In genomic region chr16:12871784-12872183, GRCh38 we compare ENCODE assay signal across 32 cellular contexts. TPM values are rescaled to one million over a fixed set of nuclear protein-coding genes. Genes with fewer than 3 reads are reported as not detected.
"Had no signal": no experiment of that assay in that cellular context is flagged by ENCODE, and none has a peak within 500 bp of the region (broad histone marks: within the 10 kb centered on the region; RNA-seq: fewer than 3 reads in every experiment).

No MANE protein-coding gene starts in this region.

- H3K36me3 Mint-ChIP-seq: activated CD8-positive, alpha-beta memory T cell treated with anti-CD3 and anti-CD28 coated beads, Interleukin-2, amount 10 ng/mL, durations not matched to agents 7 days and 5 days; activated naive CD4-positive, alpha-beta T cell treated with anti-CD3 and anti-CD28 coated beads, Interleukin-2, amount 50 U/mL, for 72 hours; mesothelial cell of epicardium; naive thymus-derived CD4-positive, alpha-beta T cell; stimulated activated effector memory CD8-positive, alpha-beta T cell treated with anti-CD3 and anti-CD28 coated beads, Interleukin-12 subunit alpha, Interleukin-12 subunit beta, amount 100 ng/mL, for 72 hours had no signal

- H3K36me3 ChIP-seq: gastrocnemius medialis, pancreas, prostate gland, sigmoid colon, suprapubic skin, tibial artery had no signal

- H3K9me3 ChIP-seq: gastrocnemius medialis, pancreas, prostate gland, sigmoid colon, suprapubic skin, tibial artery had no signal

- H2AFZ ChIP-seq: hepatocyte had no signal

- H3K4me3 Mint-ChIP-seq: activated CD4-positive, alpha-beta T cell treated with anti-CD3 and anti-CD28 coated beads for 36 hours; activated CD8-positive, alpha-beta memory T cell treated with anti-CD3 and anti-CD28 coated beads, Interleukin-2, amount 10 ng/mL, durations not matched to agents 7 days and 5 days; activated CD8-positive, alpha-beta T cell treated with anti-CD3 and anti-CD28 coated beads, Interleukin-2, amount 10 ng/mL, durations not matched to agents 7 days and 5 days; activated T-cell treated with anti-CD3 and anti-CD28 coated beads, Interleukin-2, amount 50 U/mL, for 72 hours; mesothelial cell of epicardium; naive thymus-derived CD4-positive, alpha-beta T cell; stimulated activated effector memory CD8-positive, alpha-beta T cell treated with anti-CD3 and anti-CD28 coated beads, Interleukin-12 subunit alpha, Interleukin-12 subunit beta, amount 100 ng/mL, for 72 hours; T-helper 2 cell treated with Interferon-gamma antibody and Interleukin-4, amounts not matched to agents 5 μg/mL and 100 μg/mL, for 36 hours had no signal

- H3K4me2 ChIP-seq: hepatocyte had no signal

- H3K27ac ChIP-seq: gastrocnemius medialis, hepatocyte, pancreas, prostate gland, sigmoid colon, suprapubic skin, tibial artery had no signal

- H3K9me3 Mint-ChIP-seq: activated naive CD4-positive, alpha-beta T cell treated with anti-CD3 and anti-CD28 coated beads, Interleukin-2, amount 50 U/mL, for 72 hours; stimulated activated effector memory CD8-positive, alpha-beta T cell treated with anti-CD3 and anti-CD28 coated beads, Interleukin-12 subunit alpha, Interleukin-12 subunit beta, amount 100 ng/mL, for 72 hours; T-helper 2 cell treated with Interferon-gamma antibody and Interleukin-4, amounts not matched to agents 5 μg/mL and 100 μg/mL, for 36 hours had no signal

- H3K4me1 Mint-ChIP-seq: activated CD4-positive, alpha-beta T cell treated with anti-CD3 and anti-CD28 coated beads for 36 hours; activated CD8-positive, alpha-beta memory T cell treated with anti-CD3 and anti-CD28 coated beads, Interleukin-2, amount 10 ng/mL, durations not matched to agents 7 days and 5 days; mesothelial cell of epicardium; stimulated activated effector memory CD8-positive, alpha-beta T cell treated with anti-CD3 and anti-CD28 coated beads, Interleukin-12 subunit alpha, Interleukin-12 subunit beta, amount 100 ng/mL, for 72 hours had no signal

- ATAC-seq: activated CD4-positive, alpha-beta T cell treated with anti-CD3 and anti-CD28 coated beads for 36 hours; activated CD8-positive, alpha-beta memory T cell treated with anti-CD3 and anti-CD28 coated beads, Interleukin-2, amount 10 ng/mL, durations not matched to agents 7 days and 5 days; activated CD8-positive, alpha-beta T cell treated with anti-CD3 and anti-CD28 coated beads, Interleukin-2, amount 10 ng/mL, durations not matched to agents 7 days and 5 days; activated naive CD4-positive, alpha-beta T cell treated with anti-CD3 and anti-CD28 coated beads, Interleukin-2, amount 50 U/mL, for 72 hours; activated T-cell treated with anti-CD3 and anti-CD28 coated beads, Interleukin-2, amount 50 U/mL, for 72 hours; gastrocnemius medialis; left ventricle myocardium superior; naive thymus-derived CD4-positive, alpha-beta T cell; pancreas; stimulated activated effector memory CD8-positive, alpha-beta T cell treated with anti-CD3 and anti-CD28 coated beads, Interleukin-12 subunit alpha, Interleukin-12 subunit beta, amount 100 ng/mL, for 72 hours had no signal

- H3K27me3 Mint-ChIP-seq: activated CD8-positive, alpha-beta memory T cell treated with anti-CD3 and anti-CD28 coated beads, Interleukin-2, amount 10 ng/mL, durations not matched to agents 7 days and 5 days had no signal

- H3K79me2 ChIP-seq: hepatocyte had no signal

- H3K4me3 ChIP-seq: gastrocnemius medialis, hepatocyte, pancreas, prostate gland, sigmoid colon, suprapubic skin, tibial artery had no signal

- H3K4me1 ChIP-seq: gastrocnemius medialis, pancreas, prostate gland, sigmoid colon, suprapubic skin, tibial artery had no signal

- DNase-seq: activated CD4-positive, alpha-beta T cell treated with anti-CD3 and anti-CD28 coated beads for 36 hours; activated CD4-positive, CD25-positive, alpha-beta regulatory T cell; activated CD8-positive, alpha-beta memory T cell treated with anti-CD3 and anti-CD28 coated beads, Interleukin-2, amount 10 ng/mL, durations not matched to agents 7 days and 5 days; activated CD8-positive, alpha-beta T cell treated with anti-CD3 and anti-CD28 coated beads, Interleukin-2, amount 10 ng/mL, durations not matched to agents 7 days and 5 days; activated naive CD4-positive, alpha-beta T cell; activated T-cell treated with anti-CD3 and anti-CD28 coated beads for 4 hours; activated T-cell treated with anti-CD3 and anti-CD28 coated beads, Interleukin-2, amount 50 U/mL, for 72 hours; anterior cingulate cortex; effector CD8-positive, alpha-beta T cell; erythroblast; gastrocnemius medialis; glutamatergic neuron; islet precursor cell; left ventricle myocardium superior; naive thymus-derived CD4-positive, alpha-beta T cell; nucleus accumbens; pancreas; retina; sigmoid colon; small intestine; stimulated activated CD4-positive, alpha-beta T cell treated with anti-CD3 and anti-CD28 coated beads, Interleukin-4, amount 100 ng/mL, for 24 hours; T-helper 1 cell; tibial artery had no signal

- H3K27me3 ChIP-seq: gastrocnemius medialis, hepatocyte, pancreas had no signal

- H3K27ac Mint-ChIP-seq: activated CD4-positive, alpha-beta T cell treated with anti-CD3 and anti-CD28 coated beads for 36 hours; activated CD8-positive, alpha-beta memory T cell treated with anti-CD3 and anti-CD28 coated beads, Interleukin-2, amount 10 ng/mL, durations not matched to agents 7 days and 5 days; activated CD8-positive, alpha-beta T cell treated with anti-CD3 and anti-CD28 coated beads, Interleukin-2, amount 10 ng/mL, durations not matched to agents 7 days and 5 days; activated naive CD4-positive, alpha-beta T cell treated with anti-CD3 and anti-CD28 coated beads, Interleukin-2, amount 50 U/mL, for 72 hours; activated T-cell treated with anti-CD3 and anti-CD28 coated beads, Interleukin-2, amount 50 U/mL, for 72 hours; mesothelial cell of epicardium; naive thymus-derived CD4-positive, alpha-beta T cell; stimulated activated effector memory CD8-positive, alpha-beta T cell treated with anti-CD3 and anti-CD28 coated beads, Interleukin-12 subunit alpha, Interleukin-12 subunit beta, amount 100 ng/mL, for 72 hours; T-helper 2 cell treated with Interferon-gamma antibody and Interleukin-4, amounts not matched to agents 5 μg/mL and 100 μg/mL, for 36 hours had no signal

RNA-seq across cellular contexts. Expression of gene SHISA9, which starts 29.6 kb away (rescaled TPM):
- total RNA-seq: activated CD8-positive, alpha-beta T cell treated with anti-CD3 and anti-CD28 coated beads, Interleukin-2, amount 10 ng/mL, durations not matched to agents 7 days and 5 days; dermis microvascular lymphatic vessel endothelial cell; gastrocnemius medialis; lung microvascular endothelial cell had no signal
- polyA plus RNA-seq: naive thymus-derived CD4-positive, alpha-beta T cell had no signal
